In the genomic region with DNA sequence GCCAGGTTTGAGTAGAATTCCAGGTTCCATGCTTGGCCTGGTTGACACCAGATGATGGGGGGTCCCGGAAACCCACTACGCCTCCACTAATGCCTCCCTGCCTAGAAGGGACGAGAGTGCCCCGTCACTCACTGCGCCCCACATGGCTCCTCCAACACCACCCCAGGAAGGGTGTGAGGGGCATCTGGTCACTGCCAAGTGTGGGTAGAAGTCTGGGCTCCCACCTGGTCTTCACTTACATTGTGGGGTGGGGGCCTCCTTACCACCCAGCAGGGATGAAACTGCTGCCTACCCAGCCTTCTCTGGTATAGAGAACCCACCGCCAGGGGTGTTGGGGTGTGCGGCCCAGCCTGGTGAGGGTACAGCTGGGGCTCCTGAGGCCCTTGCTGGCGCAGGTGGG, we compare ENCODE assay signal across 16 cellular contexts.
DNase-seq lines count a peak whose midpoint lies in the region; ATAC-seq and TF ChIP-seq lines count a peak whose summit lies in the region.
"Had no signal": no experiment of that assay in that cellular context is flagged by ENCODE, and none has a peak within 500 bp of the region (broad histone marks: within the 10 kb centered on the region; RNA-seq: fewer than 3 reads in every experiment).

No MANE protein-coding gene starts in this region.

- no peak overlapping the region for H3K27ac Mint-ChIP-seq in type B pancreatic cell
- no peak overlapping the region for H3K27ac Mint-ChIP-seq in activated T-cell treated with anti-CD3 and anti-CD28 coated beads, Interleukin-2, amount 50 U/mL, for 72 hours
- H3K27ac Mint-ChIP-seq: B cell; CD4-positive, alpha-beta T cell; CD8-positive, alpha-beta T cell had no signal

- peaks cover 3% of the 10 kb centered on the region for H3K9me3 Mint-ChIP-seq in type B pancreatic cell
- no peaks in the 10 kb centered on the region for H3K9me3 Mint-ChIP-seq in activated T-cell treated with anti-CD3 and anti-CD28 coated beads, Interleukin-2, amount 50 U/mL, for 72 hours
- H3K9me3 Mint-ChIP-seq: CD4-positive, alpha-beta T cell; CD8-positive, alpha-beta T cell had no signal

- H3K4me1 Mint-ChIP-seq in type B pancreatic cell (ENCODE audit: unreplicated experiment): no peaks in the 10 kb centered on the region
- H3K4me1 Mint-ChIP-seq in activated T-cell treated with anti-CD3 and anti-CD28 coated beads, Interleukin-2, amount 50 U/mL, for 72 hours (ENCODE audit: low read depth): no peaks in the 10 kb centered on the region
- H3K4me1 Mint-ChIP-seq: B cell had no signal

- intact Hi-C loops in posterior vena cava (cut with DNase I): loop anchor here in 1 of 2 donors (2.0 kb wide), 1 partner anchor 74 kb away; no protein-coding TSS in a partner anchor

- peaks cover 31% of the 10 kb centered on the region for H3K36me3 Mint-ChIP-seq in type B pancreatic cell
- H3K36me3 Mint-ChIP-seq in activated T-cell treated with anti-CD3 and anti-CD28 coated beads, Interleukin-2, amount 50 U/mL, for 72 hours (ENCODE audit: insufficient read depth in 2 of 2): no peaks in the 10 kb centered on the region
- H3K36me3 Mint-ChIP-seq: CD8-positive, alpha-beta T cell had no signal

- H3K4me3 Mint-ChIP-seq in type B pancreatic cell: no peak overlapping the region
- H3K4me3 Mint-ChIP-seq in activated T-cell treated with anti-CD3 and anti-CD28 coated beads, Interleukin-2, amount 50 U/mL, for 72 hours: no peak overlapping the region
- H3K4me3 Mint-ChIP-seq: B cell; CD4-positive, alpha-beta T cell; CD8-positive, alpha-beta T cell had no signal

- no peak for ATAC-seq in activated T-cell treated with anti-CD3 and anti-CD28 coated beads, Interleukin-2, amount 50 U/mL, for 72 hours (replicated peaks in 1 of 2)
- ATAC-seq in GM21786 (IDR thresholded peaks at IDR 0.05; ENCODE audit: unreplicated experiment): no peak
- ATAC-seq: A549; CD8-positive, alpha-beta T cell had no signal

- H3K27me3 Mint-ChIP-seq in type B pancreatic cell: no peaks in the 10 kb centered on the region
- H3K27me3 Mint-ChIP-seq in activated T-cell treated with anti-CD3 and anti-CD28 coated beads, Interleukin-2, amount 50 U/mL, for 72 hours (ENCODE audit: low read depth): no peaks in the 10 kb centered on the region
- H3K27me3 Mint-ChIP-seq: B cell; CD4-positive, alpha-beta T cell had no signal

- DNase-seq in iPS-NIHi7 (ENCODE audit: extremely low spot score) (peak; percentile 1), mesenteric fat pad (ENCODE audit: low spot score) (peak; percentile 59), posterior vena cava (ENCODE audit: low spot score) (peak; percentile 52), type B pancreatic cell (ENCODE audit: extremely low spot score, unreplicated experiment) (peak; percentile 37)
- DNase-seq in activated T-cell treated with anti-CD3 and anti-CD28 coated beads, Interleukin-2, amount 50 U/mL, for 72 hours: no peak
- no peak for DNase-seq in stimulated activated naive CD4-positive, alpha-beta T cell (lab: John Stamatoyannopoulos, UW)
- DNase-seq: AML-193; Caco-2; Calu3; CD4-positive, alpha-beta T cell; CD8-positive, alpha-beta T cell; DMS79 treated with DMSO at 0.1 percent for 48 hours; GF-D8 had no signal

- TF ChIP-seq CTCF in type B pancreatic cell (conservative IDR thresholded peaks at IDR 0.05): no peak

Comparison
In these comparisons a context has a peak if more than half of its experiments do, and no peak if none do; other contexts are left out.
1. DNase-seq: peak in iPS-NIHi7 (single experiment), mesenteric fat pad (single experiment), posterior vena cava (single experiment) and type B pancreatic cell (single experiment); none in activated T-cell treated with anti-CD3 and anti-CD28 coated beads, Interleukin-2, amount 50 U/mL, for 72 hours (0 of 2) and stimulated activated naive CD4-positive, alpha-beta T cell (0 of 6).